Comparison of ENCODE assay signal across 15 cellular contexts in the genomic region with DNA sequence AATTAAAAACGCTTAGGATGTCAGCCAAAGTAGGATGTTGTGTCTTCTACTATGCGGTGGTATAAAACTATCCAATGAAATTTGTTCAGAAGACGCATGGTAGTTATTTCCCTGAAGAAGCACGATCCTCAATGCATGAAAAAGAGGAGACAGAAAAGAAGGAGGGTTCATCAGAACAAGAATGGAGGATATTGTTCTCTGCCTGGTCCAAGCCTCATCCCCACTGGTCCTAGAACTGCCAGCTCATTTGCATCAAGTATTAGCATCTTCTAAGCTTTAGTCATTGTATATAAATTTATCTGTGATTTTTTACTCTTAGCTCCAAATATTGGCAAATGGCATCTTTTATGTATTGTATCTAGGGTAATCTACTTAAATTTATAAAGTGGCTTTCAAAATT.
DNase-seq lines count a peak whose midpoint lies in the region; ATAC-seq and TF ChIP-seq lines count a peak whose summit lies in the region.
"Had no signal": no experiment of that assay in that cellular context is flagged by ENCODE, and none has a peak within 500 bp of the region (broad histone marks: within the 10 kb centered on the region; RNA-seq: fewer than 3 reads in every experiment).

No MANE protein-coding gene starts in this region.

- peak overlapping the region; percentile 43 for H3K27ac Mint-ChIP-seq in neural progenitor cell
- H3K27ac Mint-ChIP-seq: CD4-positive, CD25-positive, alpha-beta regulatory T cell had no signal

- H3K36me3 ChIP-seq in Panc1 (ENCODE audit: control insufficient read depth, insufficient read depth, low read length) (no peaks in the 10 kb centered on the region), neural progenitor cell (no peaks in the 10 kb centered on the region)
- H3K36me3 ChIP-seq: BLaER1 treated with 17β-estradiol and CSF1 and Interleukin-3, amounts not matched to agents 10 nM and 100 nM had no signal

- no peak overlapping the region for H3K4me3 Mint-ChIP-seq in neural progenitor cell
- H3K4me3 Mint-ChIP-seq: CD4-positive, CD25-positive, alpha-beta regulatory T cell had no signal

- H3K4me1 ChIP-seq in Panc1 (ENCODE audit: control insufficient read depth, insufficient read depth, low read length) (peaks cover 4% of the 10 kb centered on the region; the same call in 1 of the 2 replicates), neural progenitor cell (no peaks in the 10 kb centered on the region)

- TF ChIP-seq CTCF in AG10803 (conservative IDR thresholded peaks at IDR 0.05; ENCODE audit: low read length) (no peak), Panc1 (IDR thresholded peaks at IDR 0.05) (no peak), neural progenitor cell (IDR thresholded peaks at IDR 0.05) (no peak)

- no peak overlapping the region for H3K4me2 ChIP-seq in neural progenitor cell
- H3K4me2 ChIP-seq: BLaER1 treated with 17β-estradiol and CSF1 and Interleukin-3, amounts not matched to agents 10 nM and 100 nM had no signal

- H3K27ac ChIP-seq in Panc1 (ENCODE audit: low read length): peak overlapping the region; percentile 57; the same call in 1 of the 2 replicates
- H3K27ac ChIP-seq in neural progenitor cell: no peak overlapping the region
- H3K27ac ChIP-seq: 22Rv1; BLaER1 treated with 17β-estradiol and CSF1 and Interleukin-3, amounts not matched to agents 10 nM and 100 nM; HL-60 had no signal

- no peaks in the 10 kb centered on the region for H4K20me1 ChIP-seq in neural progenitor cell (ENCODE audit: low read depth)
- H4K20me1 ChIP-seq: BLaER1 treated with 17β-estradiol and CSF1 and Interleukin-3, amounts not matched to agents 10 nM and 100 nM had no signal

- H3K36me3 Mint-ChIP-seq in neural progenitor cell: peaks cover 4% of the 10 kb centered on the region
- H3K36me3 Mint-ChIP-seq: CD4-positive, CD25-positive, alpha-beta regulatory T cell had no signal

- in situ Hi-C loops in Panc1 (cut with HindIII; ENCODE audit: low pct_unique_long_range_greater_than_20kb, low sequenced_read_pairs): no loop called here

- H3K27me3 Mint-ChIP-seq in neural progenitor cell (ENCODE audit: insufficient read depth, low read depth): peaks cover 3% of the 10 kb centered on the region

- POLR2A ChIA-PET in Panc1 (lab: Charles Lee): no interaction called here

- H3K4me3 ChIP-seq in AG10803 (ENCODE audit: low read length): no peak overlapping the region
- H3K4me3 ChIP-seq in Panc1 (ENCODE audit: low read depth in 2 of 2, low read length in 2 of 2): no peak overlapping the region
- no peak overlapping the region for H3K4me3 ChIP-seq in neural progenitor cell
- H3K4me3 ChIP-seq: BLaER1 treated with 17β-estradiol and CSF1 and Interleukin-3, amounts not matched to agents 10 nM and 100 nM had no signal

- intact Hi-C loops in Panc1 (cut with micrococcal nuclease; ENCODE audit: unreplicated experiment): no loop called here

- peaks cover 5% of the 10 kb centered on the region for H3K9me3 Mint-ChIP-seq in neural progenitor cell
- H3K9me3 Mint-ChIP-seq: CD4-positive, CD25-positive, alpha-beta regulatory T cell had no signal

- H3K27me3 ChIP-seq in Panc1 (ENCODE audit: control insufficient read depth, insufficient read depth, low read length) (no peaks in the 10 kb centered on the region), neural progenitor cell (no peaks in the 10 kb centered on the region)
- H3K27me3 ChIP-seq: BLaER1 treated with 17β-estradiol and CSF1 and Interleukin-3, amounts not matched to agents 10 nM and 100 nM had no signal

- ATAC-seq in Panc1 (no peak), GM21367 (IDR thresholded peaks at IDR 0.05; ENCODE audit: unreplicated experiment) (no peak)
- ATAC-seq: HCT116 had no signal

- H3K9me3 ChIP-seq in Panc1 (ENCODE audit: control insufficient read depth, insufficient read depth, low read depth, low read length) (no peaks in the 10 kb centered on the region), neural progenitor cell (ENCODE audit: low read depth) (no peaks in the 10 kb centered on the region)
- H3K9me3 ChIP-seq: BLaER1 treated with 17β-estradiol and CSF1 and Interleukin-3, amounts not matched to agents 10 nM and 100 nM had no signal

- no peaks in the 10 kb centered on the region for H3K79me2 ChIP-seq in neural progenitor cell (ENCODE audit: low read depth)

- H3K4me1 Mint-ChIP-seq in neural progenitor cell: peaks cover 10% of the 10 kb centered on the region
- H3K4me1 Mint-ChIP-seq: CD4-positive, CD25-positive, alpha-beta regulatory T cell had no signal

- H2AFZ ChIP-seq in neural progenitor cell (replicated peaks): no peak overlapping the region

- no peak overlapping the region for H3K9ac ChIP-seq in neural progenitor cell
- H3K9ac ChIP-seq: BLaER1 treated with 17β-estradiol and CSF1 and Interleukin-3, amounts not matched to agents 10 nM and 100 nM had no signal

- CTCF ChIA-PET in Panc1 (lab: Charles Lee): interaction anchor here (0.5 kb wide), 1 partner anchor 109 kb away, joined by 3 read pairs; no protein-coding TSS in a partner anchor

- no peaks in the 10 kb centered on the region for H3F3A ChIP-seq in neural progenitor cell (ENCODE audit: low read depth)

- DNase-seq in AG10803 (ENCODE audit: low read depth) (peak; percentile 35), Panc1 (ENCODE audit: low read depth, low spot score) (no peak), fibroblast of peridontal ligament (ENCODE audit: extremely low read depth) (peak; percentile 17), neural progenitor cell (ENCODE audit: low spot score) (no peak), amniotic stem cell (lab: John Stamatoyannopoulos, UW) (no peak), amygdala (lab: John Stamatoyannopoulos, UW) (no peak)
- no peak for DNase-seq in activated CD4-positive, alpha-beta T cell treated with anti-CD3 and anti-CD28 coated beads for 48 hours
- DNase-seq: AML-193; CD4-positive, CD25-positive, alpha-beta regulatory T cell; DMS53 had no signal

- no TSS peak for BruUV-seq in Panc1 (replicated peaks; lab: Mats Ljungman, UMichigan)

Comparison
In these comparisons a context has a peak if more than half of its experiments do, and no peak if none do; other contexts are left out.
1. DNase-seq: peak in AG10803 (single experiment) and fibroblast of peridontal ligament (single experiment); none in Panc1 (single experiment), neural progenitor cell (single experiment), amniotic stem cell (single experiment), activated CD4-positive, alpha-beta T cell treated with anti-CD3 and anti-CD28 coated beads for 48 hours (single experiment) and amygdala (0 of 56).